8 cellular contexts compared by ENCODE assay signal in the genomic region with DNA sequence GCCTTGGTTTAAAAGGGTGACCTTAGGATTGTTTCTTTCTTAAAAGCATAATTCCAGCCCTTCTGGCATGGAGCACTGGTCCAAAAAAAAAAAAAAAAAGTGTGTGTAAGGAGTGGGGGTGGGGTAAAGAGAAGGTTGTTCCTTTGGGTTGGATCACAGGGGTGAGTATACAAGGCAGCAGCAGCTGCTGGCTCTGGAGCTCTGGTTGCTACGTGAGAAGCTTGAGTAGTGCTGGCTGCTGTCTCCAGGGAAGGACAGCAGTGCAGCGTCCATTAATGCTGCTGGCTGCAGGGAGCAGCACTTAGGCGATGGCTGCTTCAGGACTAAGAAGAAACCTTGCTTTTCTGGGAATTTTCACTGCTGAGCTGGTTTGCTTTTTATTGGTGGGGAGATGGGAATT. TPM values are rescaled to one million over a fixed set of nuclear protein-coding genes. Genes with fewer than 3 reads are reported as not detected.
DNase-seq lines count a peak whose midpoint lies in the region; ATAC-seq lines count a peak whose summit lies in the region.

No MANE protein-coding gene starts in this region.

- peak overlapping the region; percentile 58 to 99 for H3K9ac ChIP-seq in duodenal mucosa (ENCODE audit: low read depth in 1 of 2, low read length in 2 of 2)

- H3K4me3 Mint-ChIP-seq in stimulated activated naive CD8-positive, alpha-beta T cell treated with anti-CD3 and anti-CD28 coated beads, Interleukin-15, amount 100 ng/mL, for 72 hours, result peak overlapping the region; percentile 86 to 92

- H3K4me1 ChIP-seq in SJSA1 (replicated peaks), result peaks cover 44% of the 10 kb centered on the region
- H3K4me1 ChIP-seq in duodenal mucosa (ENCODE audit: control insufficient read depth in 1 of 2, insufficient read depth in 2 of 2, low read length in 2 of 2), result peaks cover 60% of the 10 kb centered on the region in 2 donors

- no peaks in the 10 kb centered on the region for H3K9me3 Mint-ChIP-seq in stimulated activated naive CD8-positive, alpha-beta T cell treated with anti-CD3 and anti-CD28 coated beads, Interleukin-15, amount 100 ng/mL, for 72 hours

- H3K27me3 Mint-ChIP-seq in stimulated activated naive CD8-positive, alpha-beta T cell treated with anti-CD3 and anti-CD28 coated beads, Interleukin-15, amount 100 ng/mL, for 72 hours, result no peaks in the 10 kb centered on the region

- peaks cover 54% of the 10 kb centered on the region for H3K4me1 Mint-ChIP-seq in stimulated activated naive CD8-positive, alpha-beta T cell treated with anti-CD3 and anti-CD28 coated beads, Interleukin-15, amount 100 ng/mL, for 72 hours

- H3K27ac Mint-ChIP-seq in stimulated activated naive CD8-positive, alpha-beta T cell treated with anti-CD3 and anti-CD28 coated beads, Interleukin-15, amount 100 ng/mL, for 72 hours, result peak overlapping the region; percentile 0 to 91

- no peaks in the 10 kb centered on the region for H3K27me3 ChIP-seq in MG63
- H3K27me3 ChIP-seq in SJSA1 (replicated peaks), result no peaks in the 10 kb centered on the region
- H3K27me3 ChIP-seq in duodenal mucosa (ENCODE audit: control insufficient read depth in 1 of 2, insufficient read depth in 2 of 2, low read length in 2 of 2), result no peaks in the 10 kb centered on the region

- peak overlapping the region; percentile 85 for H3K4me3 ChIP-seq in MG63
- H3K4me3 ChIP-seq in SJSA1, result peak overlapping the region; percentile 92
- peak overlapping the region; percentile 89 to 91 for H3K4me3 ChIP-seq in duodenal mucosa (ENCODE audit: low read depth in 1 of 2, low read length in 2 of 2)

- ATAC-seq in left lobe of liver (peak; percentile 7), HG03439 (IDR thresholded peaks at IDR 0.05; ENCODE audit: unreplicated experiment) (no peak), esophagus mucosa (no peak)
- ATAC-seq in stimulated activated naive CD8-positive, alpha-beta T cell treated with anti-CD3 and anti-CD28 coated beads, Interleukin-15, amount 100 ng/mL, for 72 hours, result no peak

- H3K27ac ChIP-seq in SJSA1 (0 out of 2 replicates have a peak overlapping the region, but pooled peaks have one; percentile 14), duodenal mucosa (ENCODE audit: low read depth, low read length) (peak overlapping the region; percentile 98)

- DNase-seq in EL (peak; percentile 91), MG63 (peak; percentile 82), SJSA1 (ENCODE audit: low read depth in 1 of 2, low spot score in 2 of 2) (peak; percentile 46 to 65), left lobe of liver (ENCODE audit: low spot score) (peak; percentile 64)
- no peak for DNase-seq in stimulated activated naive CD8-positive, alpha-beta T cell treated with anti-CD3 and anti-CD28 coated beads, Interleukin-15, amount 100 ng/mL, for 72 hours

- H3K36me3 ChIP-seq in MG63, result peaks cover 15% of the 10 kb centered on the region
- H3K36me3 ChIP-seq in SJSA1, result peaks cover 27% of the 10 kb centered on the region
- peaks cover 0 to 2% of the 10 kb centered on the region in 2 donors for H3K36me3 ChIP-seq in duodenal mucosa (ENCODE audit: control insufficient read depth in 1 of 2, insufficient read depth in 2 of 2, low read length in 2 of 2)

- H3K9me3 ChIP-seq in MG63, result no peaks in the 10 kb centered on the region
- H3K9me3 ChIP-seq in SJSA1 (replicated peaks), result no peaks in the 10 kb centered on the region
- no peaks in the 10 kb centered on the region for H3K9me3 ChIP-seq in duodenal mucosa (ENCODE audit: control insufficient read depth in 1 of 2, low read length in 2 of 2)

RNA-seq across cellular contexts. Expression of a gene that starts 2.3 kb away (rescaled TPM):
- total RNA-seq in MG63 (2014; rRNA removed; shearing (Covaris generic); ENCODE audit: low replicate concordance), result 18.4 and 33.9 TPM in 2 replicates
- 39.6 and 49.3 TPM in 2 replicates for total RNA-seq in SJSA1 (2014; rRNA removed; shearing (Covaris generic))
- 58.4 TPM for total RNA-seq in left lobe of liver
- 62.5 TPM for total RNA-seq in esophagus mucosa

RNA-seq across cellular contexts. Expression of a gene that starts 36.9 kb away (rescaled TPM):
- 31.3 and 101 TPM in 2 replicates for total RNA-seq in MG63 (2014; rRNA removed; shearing (Covaris generic); ENCODE audit: low replicate concordance)
- 33.8 and 52.0 TPM in 2 replicates for total RNA-seq in SJSA1 (2014; rRNA removed; shearing (Covaris generic))
- total RNA-seq in left lobe of liver, result 19.6 TPM
- 29.1 TPM for total RNA-seq in esophagus mucosa

Comparison
In these comparisons a context has a peak if more than half of its experiments do, and no peak if none do; other contexts are left out.
1. DNase-seq: peak in EL (single experiment), MG63 (single experiment), SJSA1 (2 of 2) and left lobe of liver (single experiment); none in stimulated activated naive CD8-positive, alpha-beta T cell treated with anti-CD3 and anti-CD28 coated beads, Interleukin-15, amount 100 ng/mL, for 72 hours (0 of 2).
2. Peak in every context shown above with its lines, with median percentiles within 50 percentile points of each other: H3K4me3 ChIP-seq.